ENCODE assay signal across 1 cellular context in the genomic region with DNA sequence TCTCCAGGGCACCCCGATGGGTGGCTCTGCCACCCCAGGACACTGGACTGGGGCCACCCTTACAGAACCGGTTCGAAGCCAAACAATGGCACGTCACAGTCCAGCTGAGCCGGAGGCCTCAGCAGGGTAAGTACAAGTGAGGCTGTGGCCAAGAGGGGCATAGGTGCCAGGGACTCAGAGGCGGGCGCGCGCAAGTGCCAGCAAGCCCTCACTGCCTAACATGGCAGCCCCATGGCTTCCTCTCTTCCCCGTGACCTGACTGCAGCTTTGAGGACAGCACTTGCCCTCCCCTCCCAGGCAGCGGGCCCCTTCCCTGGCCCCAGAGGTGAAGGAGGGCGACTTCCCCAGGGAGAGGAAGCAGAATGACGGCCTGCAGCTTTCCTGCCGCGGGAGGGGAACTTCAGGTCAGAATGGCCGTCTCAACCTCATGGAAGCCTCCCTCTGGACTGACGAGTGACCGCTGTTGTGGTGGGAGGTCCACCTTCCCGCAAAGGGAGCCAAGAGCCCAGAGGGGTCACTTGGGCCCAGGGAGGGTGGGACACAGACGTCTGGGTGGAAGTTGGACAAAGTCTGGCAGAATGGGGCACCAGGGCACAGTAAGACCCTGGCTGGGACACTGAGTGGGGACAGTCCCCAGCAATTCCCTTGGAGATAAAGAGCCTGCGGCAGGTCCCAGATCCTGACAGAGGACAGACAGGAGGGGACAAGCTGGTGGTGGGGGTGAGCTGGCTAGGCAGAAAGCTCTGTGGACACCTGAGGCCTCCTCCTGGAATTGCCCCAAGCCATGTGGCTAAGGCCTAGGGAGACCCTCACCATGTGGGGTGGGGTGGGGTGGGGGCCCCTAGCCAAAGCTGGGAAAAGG.
TF ChIP-seq lines count a peak whose summit lies in the region.

No MANE protein-coding gene starts in this region.

TF ChIP-seq in H1, 55 proteins besides CTCF, POLR2A, EP300 and RAD21 (continued from another document):
- TF ChIP-seq, protein P1, sequence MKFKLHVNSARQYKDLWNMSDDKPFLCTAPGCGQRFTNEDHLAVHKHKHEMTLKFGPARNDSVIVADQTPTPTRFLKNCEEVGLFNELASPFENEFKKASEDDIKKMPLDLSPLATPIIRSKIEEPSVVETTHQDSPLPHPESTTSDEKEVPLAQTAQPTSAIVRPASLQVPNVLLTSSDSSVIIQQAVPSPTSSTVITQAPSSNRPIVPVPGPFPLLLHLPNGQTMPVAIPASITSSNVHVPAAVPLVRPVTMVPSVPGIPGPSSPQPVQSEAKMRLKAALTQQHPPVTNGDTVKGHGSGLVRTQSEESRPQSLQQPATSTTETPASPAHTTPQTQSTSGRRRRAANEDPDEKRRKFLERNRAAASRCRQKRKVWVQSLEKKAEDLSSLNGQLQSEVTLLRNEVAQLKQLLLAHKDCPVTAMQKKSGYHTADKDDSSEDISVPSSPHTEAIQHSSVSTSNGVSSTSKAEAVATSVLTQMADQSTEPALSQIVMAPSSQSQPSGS (IDR thresholded peaks at IDR 0.05; ENCODE audit: low read length) = no peak
- TF ChIP-seq CEBPB (IDR thresholded peaks at IDR 0.05; ENCODE audit: low read depth, low read length) = no peak
- TF ChIP-seq TBP (IDR thresholded peaks at IDR 0.05; ENCODE audit: low read depth, low read length) = no peak
- TF ChIP-seq YY1 (IDR thresholded peaks at IDR 0.05; ENCODE audit: low read depth, low read length) = no peak
- no peak for TF ChIP-seq BCL11A (IDR thresholded peaks at IDR 0.05; ENCODE audit: low read depth in 2 of 2, low read length in 2 of 2)
- TF ChIP-seq GABPA (IDR thresholded peaks at IDR 0.05; ENCODE audit: borderline replicate concordance, insufficient read depth, low read length) = no peak
- no peak for TF ChIP-seq PHF8 (conservative IDR thresholded peaks at IDR 0.05; ENCODE audit: low read depth, low read length)
- no peak for TF ChIP-seq KDM1A (IDR thresholded peaks at IDR 0.05; ENCODE audit: borderline replicate concordance, low read length)
- TF ChIP-seq POLR2AphosphoS5 (IDR thresholded peaks at IDR 0.05; ENCODE audit: low read depth, low read length) = no peak
TF ChIP-seq in H1: peak in this region for 0.
